Comparison of ENCODE assay signal across 1 cellular context in the genomic region with DNA sequence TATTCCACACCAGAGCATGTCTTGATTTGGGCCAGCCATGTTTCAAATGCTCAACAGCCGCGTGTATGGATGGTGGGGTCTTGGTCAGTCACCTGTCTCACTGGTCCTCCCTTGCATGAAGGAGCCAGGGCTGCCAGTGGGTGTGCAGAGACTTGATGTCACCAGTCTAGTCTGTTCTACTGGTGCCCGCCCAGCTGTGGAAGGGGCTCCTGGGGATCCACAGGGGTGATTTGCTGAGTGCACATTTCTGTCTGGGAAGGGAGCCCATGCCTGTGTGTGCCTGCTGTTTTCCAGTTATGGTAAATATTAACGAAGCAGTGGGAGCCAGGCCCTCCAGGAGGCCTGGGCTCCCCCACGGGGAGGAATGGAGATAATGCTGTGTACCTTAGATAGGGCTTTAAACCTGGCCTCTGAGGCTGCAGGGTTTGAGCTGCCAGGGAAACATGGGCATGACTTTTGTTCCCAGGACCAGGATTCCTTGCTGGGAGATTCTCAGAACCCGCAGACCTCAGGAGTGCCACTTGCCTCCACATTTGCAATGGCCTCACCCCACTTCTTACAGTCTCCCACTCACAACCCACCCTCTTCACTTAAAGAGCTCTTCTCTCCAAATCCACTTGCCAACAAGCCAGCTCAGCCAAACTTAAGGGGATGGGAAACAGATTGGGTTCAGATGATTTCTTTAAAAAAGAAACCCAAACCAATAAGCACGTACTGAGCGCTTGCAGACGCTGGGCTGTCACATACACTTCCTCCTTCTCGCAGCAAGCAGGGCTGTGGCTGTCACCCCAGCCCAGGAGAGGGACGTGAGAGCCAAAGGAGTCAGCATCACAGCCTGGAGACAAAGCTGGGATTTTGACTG.
TF ChIP-seq lines count a peak whose summit lies in the region.

No MANE protein-coding gene starts in this region.

TF ChIP-seq in HepG2, 621 proteins besides CTCF, POLR2A, EP300 and RAD21 (continued from another document and continues in another):
- TF ChIP-seq, protein P1, sequence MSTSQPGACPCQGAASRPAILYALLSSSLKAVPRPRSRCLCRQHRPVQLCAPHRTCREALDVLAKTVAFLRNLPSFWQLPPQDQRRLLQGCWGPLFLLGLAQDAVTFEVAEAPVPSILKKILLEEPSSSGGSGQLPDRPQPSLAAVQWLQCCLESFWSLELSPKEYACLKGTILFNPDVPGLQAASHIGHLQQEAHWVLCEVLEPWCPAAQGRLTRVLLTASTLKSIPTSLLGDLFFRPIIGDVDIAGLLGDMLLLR (CRISPR knock-in tag; IDR thresholded peaks at IDR 0.05), result peak; percentile 23; the same call in 1 of the 2 replicates
- no peak for TF ChIP-seq MZF1 (CRISPR knock-in tag; IDR thresholded peaks at IDR 0.05; ENCODE audit: borderline replicate concordance)
- TF ChIP-seq ZNF605 (CRISPR knock-in tag; IDR thresholded peaks at IDR 0.05), result 0 out of 2 replicates have a peak, but pooled peaks have one; percentile 14
- no peak for TF ChIP-seq RFXAP (CRISPR knock-in tag; IDR thresholded peaks at IDR 0.05; ENCODE audit: borderline replicate concordance)
- peak; percentile 41; the same call in 1 of the 2 replicates for TF ChIP-seq MXD4 (CRISPR knock-in tag; IDR thresholded peaks at IDR 0.05)
- TF ChIP-seq, protein P2, sequence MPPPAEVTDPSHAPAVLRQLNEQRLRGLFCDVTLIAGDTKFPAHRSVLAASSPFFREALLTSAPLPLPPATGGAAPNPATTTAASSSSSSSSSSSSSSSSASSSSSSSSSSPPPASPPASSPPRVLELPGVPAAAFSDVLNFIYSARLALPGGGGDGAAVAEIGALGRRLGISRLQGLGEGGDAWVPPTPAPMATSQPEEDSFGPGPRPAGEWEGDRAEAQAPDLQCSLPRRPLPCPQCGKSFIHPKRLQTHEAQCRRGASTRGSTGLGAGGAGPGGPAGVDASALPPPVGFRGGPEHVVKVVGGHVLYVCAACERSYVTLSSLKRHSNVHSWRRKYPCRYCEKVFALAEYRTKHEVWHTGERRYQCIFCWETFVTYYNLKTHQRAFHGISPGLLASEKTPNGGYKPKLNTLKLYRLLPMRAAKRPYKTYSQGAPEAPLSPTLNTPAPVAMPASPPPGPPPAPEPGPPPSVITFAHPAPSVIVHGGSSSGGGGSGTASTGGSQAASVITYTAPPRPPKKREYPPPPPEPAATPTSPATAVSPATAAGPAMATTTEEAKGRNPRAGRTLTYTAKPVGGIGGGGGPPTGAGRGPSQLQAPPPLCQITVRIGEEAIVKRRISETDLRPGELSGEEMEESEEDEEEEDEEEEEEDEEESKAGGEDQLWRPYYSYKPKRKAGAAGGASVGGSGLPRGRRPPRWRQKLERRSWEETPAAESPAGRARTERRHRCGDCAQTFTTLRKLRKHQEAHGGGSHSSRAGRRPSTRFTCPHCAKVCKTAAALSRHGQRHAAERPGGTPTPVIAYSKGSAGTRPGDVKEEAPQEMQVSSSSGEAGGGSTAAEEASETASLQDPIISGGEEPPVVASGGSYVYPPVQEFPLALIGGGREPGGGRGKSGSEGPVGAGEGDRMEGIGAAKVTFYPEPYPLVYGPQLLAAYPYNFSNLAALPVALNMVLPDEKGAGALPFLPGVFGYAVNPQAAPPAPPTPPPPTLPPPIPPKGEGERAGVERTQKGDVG (CRISPR knock-in tag; IDR thresholded peaks at IDR 0.05; ENCODE audit: borderline replicate concordance), result peak; percentile 65; the same call in 1 of the 2 replicates
- no peak for TF ChIP-seq ZNF382 (CRISPR knock-in tag; IDR thresholded peaks at IDR 0.05; ENCODE audit: borderline replicate concordance)
- TF ChIP-seq ZFP36L2 (CRISPR knock-in tag; IDR thresholded peaks at IDR 0.05), result no peak
- no peak for TF ChIP-seq SMARCE1 (IDR thresholded peaks at IDR 0.05; ENCODE audit: borderline replicate concordance)
- peak; percentile 44; the same call in 1 of the 2 replicates for TF ChIP-seq KDM2A (CRISPR knock-in tag; IDR thresholded peaks at IDR 0.05; ENCODE audit: borderline replicate concordance, low read depth)
- TF ChIP-seq ZNF317 (CRISPR knock-in tag; IDR thresholded peaks at IDR 0.05), result 0 out of 2 replicates have a peak, but pooled peaks have one; percentile 29
- no peak for TF ChIP-seq WIZ (CRISPR knock-in tag; IDR thresholded peaks at IDR 0.05)
- TF ChIP-seq, protein P3, sequence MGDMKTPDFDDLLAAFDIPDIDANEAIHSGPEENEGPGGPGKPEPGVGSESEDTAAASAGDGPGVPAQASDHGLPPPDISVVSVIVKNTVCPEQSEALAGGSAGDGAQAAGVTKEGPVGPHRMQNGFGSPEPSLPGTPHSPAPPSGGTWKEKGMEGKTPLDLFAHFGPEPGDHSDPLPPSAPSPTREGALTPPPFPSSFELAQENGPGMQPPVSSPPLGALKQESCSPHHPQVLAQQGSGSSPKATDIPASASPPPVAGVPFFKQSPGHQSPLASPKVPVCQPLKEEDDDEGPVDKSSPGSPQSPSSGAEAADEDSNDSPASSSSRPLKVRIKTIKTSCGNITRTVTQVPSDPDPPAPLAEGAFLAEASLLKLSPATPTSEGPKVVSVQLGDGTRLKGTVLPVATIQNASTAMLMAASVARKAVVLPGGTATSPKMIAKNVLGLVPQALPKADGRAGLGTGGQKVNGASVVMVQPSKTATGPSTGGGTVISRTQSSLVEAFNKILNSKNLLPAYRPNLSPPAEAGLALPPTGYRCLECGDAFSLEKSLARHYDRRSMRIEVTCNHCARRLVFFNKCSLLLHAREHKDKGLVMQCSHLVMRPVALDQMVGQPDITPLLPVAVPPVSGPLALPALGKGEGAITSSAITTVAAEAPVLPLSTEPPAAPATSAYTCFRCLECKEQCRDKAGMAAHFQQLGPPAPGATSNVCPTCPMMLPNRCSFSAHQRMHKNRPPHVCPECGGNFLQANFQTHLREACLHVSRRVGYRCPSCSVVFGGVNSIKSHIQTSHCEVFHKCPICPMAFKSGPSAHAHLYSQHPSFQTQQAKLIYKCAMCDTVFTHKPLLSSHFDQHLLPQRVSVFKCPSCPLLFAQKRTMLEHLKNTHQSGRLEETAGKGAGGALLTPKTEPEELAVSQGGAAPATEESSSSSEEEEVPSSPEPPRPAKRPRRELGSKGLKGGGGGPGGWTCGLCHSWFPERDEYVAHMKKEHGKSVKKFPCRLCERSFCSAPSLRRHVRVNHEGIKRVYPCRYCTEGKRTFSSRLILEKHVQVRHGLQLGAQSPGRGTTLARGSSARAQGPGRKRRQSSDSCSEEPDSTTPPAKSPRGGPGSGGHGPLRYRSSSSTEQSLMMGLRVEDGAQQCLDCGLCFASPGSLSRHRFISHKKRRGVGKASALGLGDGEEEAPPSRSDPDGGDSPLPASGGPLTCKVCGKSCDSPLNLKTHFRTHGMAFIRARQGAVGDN (CRISPR knock-in tag; IDR thresholded peaks at IDR 0.05), result peak; percentile 73
- TF ChIP-seq, protein P4, sequence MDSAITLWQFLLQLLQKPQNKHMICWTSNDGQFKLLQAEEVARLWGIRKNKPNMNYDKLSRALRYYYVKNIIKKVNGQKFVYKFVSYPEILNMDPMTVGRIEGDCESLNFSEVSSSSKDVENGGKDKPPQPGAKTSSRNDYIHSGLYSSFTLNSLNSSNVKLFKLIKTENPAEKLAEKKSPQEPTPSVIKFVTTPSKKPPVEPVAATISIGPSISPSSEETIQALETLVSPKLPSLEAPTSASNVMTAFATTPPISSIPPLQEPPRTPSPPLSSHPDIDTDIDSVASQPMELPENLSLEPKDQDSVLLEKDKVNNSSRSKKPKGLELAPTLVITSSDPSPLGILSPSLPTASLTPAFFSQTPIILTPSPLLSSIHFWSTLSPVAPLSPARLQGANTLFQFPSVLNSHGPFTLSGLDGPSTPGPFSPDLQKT (CRISPR knock-in tag; IDR thresholded peaks at IDR 0.05; ENCODE audit: borderline replicate concordance), result no peak
- TF ChIP-seq RXRB (CRISPR knock-in tag; IDR thresholded peaks at IDR 0.05; ENCODE audit: borderline replicate concordance), result 0 out of 2 replicates have a peak, but pooled peaks have one; percentile 57
- TF ChIP-seq, protein P5, sequence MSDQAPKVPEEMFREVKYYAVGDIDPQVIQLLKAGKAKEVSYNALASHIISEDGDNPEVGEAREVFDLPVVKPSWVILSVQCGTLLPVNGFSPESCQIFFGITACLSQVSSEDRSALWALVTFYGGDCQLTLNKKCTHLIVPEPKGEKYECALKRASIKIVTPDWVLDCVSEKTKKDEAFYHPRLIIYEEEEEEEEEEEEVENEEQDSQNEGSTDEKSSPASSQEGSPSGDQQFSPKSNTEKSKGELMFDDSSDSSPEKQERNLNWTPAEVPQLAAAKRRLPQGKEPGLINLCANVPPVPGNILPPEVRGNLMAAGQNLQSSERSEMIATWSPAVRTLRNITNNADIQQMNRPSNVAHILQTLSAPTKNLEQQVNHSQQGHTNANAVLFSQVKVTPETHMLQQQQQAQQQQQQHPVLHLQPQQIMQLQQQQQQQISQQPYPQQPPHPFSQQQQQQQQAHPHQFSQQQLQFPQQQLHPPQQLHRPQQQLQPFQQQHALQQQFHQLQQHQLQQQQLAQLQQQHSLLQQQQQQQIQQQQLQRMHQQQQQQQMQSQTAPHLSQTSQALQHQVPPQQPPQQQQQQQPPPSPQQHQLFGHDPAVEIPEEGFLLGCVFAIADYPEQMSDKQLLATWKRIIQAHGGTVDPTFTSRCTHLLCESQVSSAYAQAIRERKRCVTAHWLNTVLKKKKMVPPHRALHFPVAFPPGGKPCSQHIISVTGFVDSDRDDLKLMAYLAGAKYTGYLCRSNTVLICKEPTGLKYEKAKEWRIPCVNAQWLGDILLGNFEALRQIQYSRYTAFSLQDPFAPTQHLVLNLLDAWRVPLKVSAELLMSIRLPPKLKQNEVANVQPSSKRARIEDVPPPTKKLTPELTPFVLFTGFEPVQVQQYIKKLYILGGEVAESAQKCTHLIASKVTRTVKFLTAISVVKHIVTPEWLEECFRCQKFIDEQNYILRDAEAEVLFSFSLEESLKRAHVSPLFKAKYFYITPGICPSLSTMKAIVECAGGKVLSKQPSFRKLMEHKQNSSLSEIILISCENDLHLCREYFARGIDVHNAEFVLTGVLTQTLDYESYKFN (CRISPR knock-in tag; conservative IDR thresholded peaks at IDR 0.05), result peak; percentile 79
- TF ChIP-seq ZNF432 (CRISPR knock-in tag; IDR thresholded peaks at IDR 0.05; ENCODE audit: borderline replicate concordance), result no peak
- 0 out of 2 replicates have a peak, but pooled peaks have one; percentile 76 for TF ChIP-seq ZNF136 (CRISPR knock-in tag; IDR thresholded peaks at IDR 0.05; ENCODE audit: low read depth)
- TF ChIP-seq, protein P6, sequence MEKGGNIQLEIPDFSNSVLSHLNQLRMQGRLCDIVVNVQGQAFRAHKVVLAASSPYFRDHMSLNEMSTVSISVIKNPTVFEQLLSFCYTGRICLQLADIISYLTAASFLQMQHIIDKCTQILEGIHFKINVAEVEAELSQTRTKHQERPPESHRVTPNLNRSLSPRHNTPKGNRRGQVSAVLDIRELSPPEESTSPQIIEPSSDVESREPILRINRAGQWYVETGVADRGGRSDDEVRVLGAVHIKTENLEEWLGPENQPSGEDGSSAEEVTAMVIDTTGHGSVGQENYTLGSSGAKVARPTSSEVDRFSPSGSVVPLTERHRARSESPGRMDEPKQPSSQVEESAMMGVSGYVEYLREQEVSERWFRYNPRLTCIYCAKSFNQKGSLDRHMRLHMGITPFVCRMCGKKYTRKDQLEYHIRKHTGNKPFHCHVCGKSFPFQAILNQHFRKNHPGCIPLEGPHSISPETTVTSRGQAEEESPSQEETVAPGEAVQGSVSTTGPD (CRISPR knock-in tag; IDR thresholded peaks at IDR 0.05), result no peak
- no peak for TF ChIP-seq MLLT10 (CRISPR knock-in tag; IDR thresholded peaks at IDR 0.05)
- TF ChIP-seq PRMT3 (CRISPR knock-in tag; IDR thresholded peaks at IDR 0.05; ENCODE audit: borderline replicate concordance, low read depth), result no peak
- TF ChIP-seq PITX1 (CRISPR knock-in tag; IDR thresholded peaks at IDR 0.05), result peak; percentile 79
- TF ChIP-seq NFIB (CRISPR knock-in tag; IDR thresholded peaks at IDR 0.05; ENCODE audit: borderline replicate concordance), result no peak
- TF ChIP-seq ZNF530 (CRISPR knock-in tag; IDR thresholded peaks at IDR 0.05; ENCODE audit: low read depth), result no peak
- TF ChIP-seq TBP (CRISPR knock-in tag; IDR thresholded peaks at IDR 0.05), result no peak
- TF ChIP-seq ZNF883 (CRISPR knock-in tag; IDR thresholded peaks at IDR 0.05; ENCODE audit: not compliant biosample characterization), result peak; percentile 57
- no peak for TF ChIP-seq ZNF383 (CRISPR knock-in tag; IDR thresholded peaks at IDR 0.05; ENCODE audit: borderline replicate concordance)
- peak; percentile 14; the same call in 1 of the 2 replicates for TF ChIP-seq ARHGAP35 (CRISPR knock-in tag; IDR thresholded peaks at IDR 0.05; ENCODE audit: borderline replicate concordance)
- 0 out of 2 replicates have a peak, but pooled peaks have one; percentile 52 for TF ChIP-seq ZNF274 (CRISPR knock-in tag; IDR thresholded peaks at IDR 0.05)
- no peak for TF ChIP-seq ZNF468 (CRISPR knock-in tag; IDR thresholded peaks at IDR 0.05)
- no peak for TF ChIP-seq RORA (CRISPR knock-in tag; IDR thresholded peaks at IDR 0.05)
- TF ChIP-seq AGO1 (IDR thresholded peaks at IDR 0.05; ENCODE audit: low read depth, low read length, poor library complexity, severe bottlenecking), result no peak
- no peak for TF ChIP-seq ZNF557 (CRISPR knock-in tag; IDR thresholded peaks at IDR 0.05)
- no peak for TF ChIP-seq ZNF143 (CRISPR knock-in tag; IDR thresholded peaks at IDR 0.05)
- no peak for TF ChIP-seq ZNF326 (CRISPR knock-in tag; IDR thresholded peaks at IDR 0.05; ENCODE audit: borderline replicate concordance)
- TF ChIP-seq, protein P7, sequence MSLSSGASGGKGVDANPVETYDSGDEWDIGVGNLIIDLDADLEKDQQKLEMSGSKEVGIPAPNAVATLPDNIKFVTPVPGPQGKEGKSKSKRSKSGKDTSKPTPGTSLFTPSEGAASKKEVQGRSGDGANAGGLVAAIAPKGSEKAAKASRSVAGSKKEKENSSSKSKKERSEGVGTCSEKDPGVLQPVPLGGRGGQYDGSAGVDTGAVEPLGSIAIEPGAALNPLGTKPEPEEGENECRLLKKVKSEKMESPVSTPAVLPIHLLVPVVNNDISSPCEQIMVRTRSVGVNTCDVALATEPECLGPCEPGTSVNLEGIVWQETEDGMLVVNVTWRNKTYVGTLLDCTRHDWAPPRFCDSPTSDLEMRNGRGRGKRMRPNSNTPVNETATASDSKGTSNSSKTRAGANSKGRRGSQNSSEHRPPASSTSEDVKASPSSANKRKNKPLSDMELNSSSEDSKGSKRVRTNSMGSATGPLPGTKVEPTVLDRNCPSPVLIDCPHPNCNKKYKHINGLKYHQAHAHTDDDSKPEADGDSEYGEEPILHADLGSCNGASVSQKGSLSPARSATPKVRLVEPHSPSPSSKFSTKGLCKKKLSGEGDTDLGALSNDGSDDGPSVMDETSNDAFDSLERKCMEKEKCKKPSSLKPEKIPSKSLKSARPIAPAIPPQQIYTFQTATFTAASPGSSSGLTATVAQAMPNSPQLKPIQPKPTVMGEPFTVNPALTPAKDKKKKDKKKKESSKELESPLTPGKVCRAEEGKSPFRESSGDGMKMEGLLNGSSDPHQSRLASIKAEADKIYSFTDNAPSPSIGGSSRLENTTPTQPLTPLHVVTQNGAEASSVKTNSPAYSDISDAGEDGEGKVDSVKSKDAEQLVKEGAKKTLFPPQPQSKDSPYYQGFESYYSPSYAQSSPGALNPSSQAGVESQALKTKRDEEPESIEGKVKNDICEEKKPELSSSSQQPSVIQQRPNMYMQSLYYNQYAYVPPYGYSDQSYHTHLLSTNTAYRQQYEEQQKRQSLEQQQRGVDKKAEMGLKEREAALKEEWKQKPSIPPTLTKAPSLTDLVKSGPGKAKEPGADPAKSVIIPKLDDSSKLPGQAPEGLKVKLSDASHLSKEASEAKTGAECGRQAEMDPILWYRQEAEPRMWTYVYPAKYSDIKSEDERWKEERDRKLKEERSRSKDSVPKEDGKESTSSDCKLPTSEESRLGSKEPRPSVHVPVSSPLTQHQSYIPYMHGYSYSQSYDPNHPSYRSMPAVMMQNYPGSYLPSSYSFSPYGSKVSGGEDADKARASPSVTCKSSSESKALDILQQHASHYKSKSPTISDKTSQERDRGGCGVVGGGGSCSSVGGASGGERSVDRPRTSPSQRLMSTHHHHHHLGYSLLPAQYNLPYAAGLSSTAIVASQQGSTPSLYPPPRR (CRISPR knock-in tag; IDR thresholded peaks at IDR 0.05; ENCODE audit: borderline replicate concordance), result no peak
